1 cellular context compared by ENCODE assay signal in genomic region chr17:197352-197751, GRCh38.
TF ChIP-seq lines count a peak whose summit lies in the region.

No MANE protein-coding gene starts in this region.

TF ChIP-seq in A549, 52 proteins besides CTCF, POLR2A, EP300 and RAD21 (continued from another document):
- TF ChIP-seq HOXA7 (CRISPR knock-in tag; IDR thresholded peaks at IDR 0.05) (no peak), POLR2AphosphoS2 (conservative IDR thresholded peaks at IDR 0.05; ENCODE audit: low read length) (no peak), JUNB (IDR thresholded peaks at IDR 0.05) (no peak), CBX8 (IDR thresholded peaks at IDR 0.05) (no peak), ZNF302 (CRISPR knock-in tag; IDR thresholded peaks at IDR 0.05) (no peak), ESRRA (IDR thresholded peaks at IDR 0.05; ENCODE audit: borderline replicate concordance, low read length) (no peak), SREBF2 (IDR thresholded peaks at IDR 0.05) (no peak)
TF ChIP-seq in A549: peak in this region for 0.
